8 cellular contexts compared by ENCODE assay signal in the genomic region with DNA sequence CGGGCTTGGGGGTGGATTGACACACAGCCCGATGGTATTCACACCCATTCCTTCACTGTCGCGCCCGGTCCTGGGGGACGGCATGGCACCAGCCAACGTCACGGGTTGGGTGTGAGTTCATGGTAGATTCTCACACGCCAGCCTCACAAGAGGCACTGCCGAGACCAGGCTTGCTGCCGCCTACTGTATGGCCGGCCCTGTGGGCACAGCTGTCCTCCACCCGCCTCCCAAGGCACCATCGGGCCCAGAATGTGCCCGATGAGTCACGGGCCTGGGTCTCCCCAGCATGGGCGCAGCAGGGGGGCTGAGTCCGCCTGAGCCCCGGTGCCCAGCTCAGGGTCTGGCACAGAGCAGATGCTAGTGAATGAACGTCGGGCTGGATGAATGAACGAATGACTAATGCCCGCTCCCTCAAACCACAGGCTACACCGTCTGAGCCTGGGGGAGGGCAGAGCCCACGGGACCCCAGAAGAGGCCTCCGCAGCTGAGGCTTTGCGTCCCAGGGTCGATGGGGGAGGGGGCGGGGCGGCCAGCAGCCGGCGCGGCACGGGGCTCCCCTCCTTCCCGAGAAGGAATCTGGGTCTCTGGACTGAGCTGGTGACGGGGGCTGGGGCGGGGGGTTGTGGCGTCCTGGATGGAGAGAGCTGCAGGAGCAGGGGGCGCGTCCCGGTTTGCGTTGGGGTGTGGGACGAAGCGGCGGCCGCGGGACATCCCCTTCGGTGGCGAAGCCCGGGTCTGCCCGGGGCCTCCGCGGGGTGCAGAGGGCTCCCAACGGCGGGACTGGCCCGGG. TPM values are rescaled to one million over a fixed set of nuclear protein-coding genes. Genes with fewer than 3 reads are reported as not detected.
A peak's percentile ranks its signal among the peaks of the same experiment; 100 is the strongest.
DNase-seq lines count a peak whose midpoint lies in the region; ATAC-seq and TF ChIP-seq lines count a peak whose summit lies in the region.

No MANE protein-coding gene starts in this region.

- H3K36me3 ChIP-seq in RWPE2 (ENCODE audit: low read depth), result no peaks in the 10 kb centered on the region

- H3K27ac Mint-ChIP-seq in naive B cell, result no peak overlapping the region

- no peaks in the 10 kb centered on the region for H3K36me3 Mint-ChIP-seq in naive B cell

- no peaks in the 10 kb centered on the region for H3K9me3 ChIP-seq in RWPE2 (ENCODE audit: severe bottlenecking)

- DNase-seq in ELR (ENCODE audit: low read depth) (peak; percentile 70), RWPE2 (ENCODE audit: low spot score) (no peak), epithelial cell of prostate (ENCODE audit: low read depth, low spot score) (no peak), naive B cell (no peak), GOT3 (lab: John Stamatoyannopoulos, UW) (no peak), UCSD-AML1 (lab: John Stamatoyannopoulos, UW; ENCODE audit: unreplicated experiment) (no peak)

- H3K9me3 Mint-ChIP-seq in naive B cell, result peaks cover 0 to 2% (median 0%) of the 10 kb centered on the region in 7 donors

- H3K27me3 Mint-ChIP-seq in naive B cell, result peaks cover 32 to 71% (median 66%) of the 10 kb centered on the region in 3 donors

- ATAC-seq in RWPE2 (ENCODE audit: low read depth), result peak; percentile 48
- ATAC-seq in naive B cell (ENCODE audit: low read depth in 2 of 2), result peak; percentile 46 to 57
- ATAC-seq in GM19328 (IDR thresholded peaks at IDR 0.05; ENCODE audit: unreplicated experiment), result no peak
- ATAC-seq in HG02884 (IDR thresholded peaks at IDR 0.05; ENCODE audit: unreplicated experiment), result no peak

- peaks cover 16 to 18% (median 18%) of the 10 kb centered on the region in 3 donors for H3K4me1 Mint-ChIP-seq in naive B cell

- H3K4me3 Mint-ChIP-seq in naive B cell, result peak overlapping the region; percentile 71 to 90 (median 84)

- no peak for TF ChIP-seq CTCF in RWPE2 (IDR thresholded peaks at IDR 0.05; ENCODE audit: poor library complexity, severe bottlenecking)

- no peaks in the 10 kb centered on the region for H3K27me3 ChIP-seq in RWPE2 (ENCODE audit: insufficient read depth, poor library complexity, severe bottlenecking)

- peak overlapping the region; percentile 71 for H3K4me3 ChIP-seq in RWPE2 (ENCODE audit: severe bottlenecking)

- H3K27ac ChIP-seq in RWPE2 (ENCODE audit: poor library complexity, severe bottlenecking) (peak overlapping the region; percentile 94), epithelial cell of prostate (peak overlapping the region; percentile 83)

- H3K4me1 ChIP-seq in RWPE2 (ENCODE audit: insufficient read depth, poor library complexity, severe bottlenecking), result peaks cover 35% of the 10 kb centered on the region

RNA-seq across cellular contexts. Expression of gene PITPNM3, which starts 0.8 kb away (rescaled TPM):
- under 1 TPM in 3 of 6 donors, not detected in 3; 0.04 to 0.12 (median 0.07) TPM for polyA plus RNA-seq in naive B cell (ENCODE audit: low read depth in 6 of 6)

Comparison
In these comparisons a context has a peak if more than half of its experiments do, and no peak if none do; other contexts are left out.
1. ATAC-seq: peak in RWPE2 (single experiment) and naive B cell (2 of 2); none in GM19328 (single experiment) and HG02884 (single experiment).